Comparison of ENCODE assay signal across 9 cellular contexts in genomic region chrX:129984196-129984962, GRCh38. TPM values are rescaled to one million over a fixed set of nuclear protein-coding genes. Genes with fewer than 3 reads are reported as not detected.
A peak's percentile ranks its signal among the peaks of the same experiment; 100 is the strongest.
DNase-seq lines count a peak whose midpoint lies in the region; ATAC-seq and TF ChIP-seq lines count a peak whose summit lies in the region.
"Had no signal": no experiment of that assay in that cellular context is flagged by ENCODE, and none has a peak within 500 bp of the region (broad histone marks: within the 10 kb centered on the region; RNA-seq: fewer than 3 reads in every experiment).

No MANE protein-coding gene starts in this region.

- no peaks in the 10 kb centered on the region for H3K36me3 ChIP-seq in CD8-positive, alpha-beta T cell (ENCODE audit: insufficient read depth, low read length)
- H3K36me3 ChIP-seq: neutrophil had no signal

- peak in 4 of 7 experiments; percentile 32 to 59 (median 42) for DNase-seq in CD8-positive, alpha-beta T cell
- DNase-seq in activated T-cell treated with anti-CD3 and anti-CD28 coated beads for 48 hours (ENCODE audit: low read depth) (peak; percentile 9), germinal center (ENCODE audit: low spot score) (peak; percentile 41), progenitor cell of endocrine pancreas (ENCODE audit: low spot score, unreplicated experiment) (peak; percentile 37), KBM-7 (no peak)

- in situ Hi-C loops in KBM-7 (cut with MboI; ENCODE audit: low pct_unique_long_range_greater_than_20kb, low sequenced_read_pairs): no loop called here

- H3K27me3 ChIP-seq in CD8-positive, alpha-beta T cell (ENCODE audit: insufficient read depth, low read length): no peaks in the 10 kb centered on the region

- intact Hi-C loops in CD8-positive, alpha-beta T cell (cut with DNase I, micrococcal nuclease): loop anchor here in 1 of 2 experiments (5.0 to 10.0 kb wide), 4 partner anchors 128 to 283 kb away; partner anchors contain the start of genes ELF4, RAB33A, SASH3 and ZNF280C

- H3K4me3 Mint-ChIP-seq in CD8-positive, alpha-beta T cell: peak overlapping the region; percentile 82
- H3K4me3 Mint-ChIP-seq in IgD-negative memory B cell (peak overlapping the region; percentile 79 to 92 (median 84)), progenitor cell of endocrine pancreas (ENCODE audit: low read depth) (peak overlapping the region; percentile 78)

- H3K27me3 Mint-ChIP-seq in CD8-positive, alpha-beta T cell (ENCODE audit: low read depth): no peaks in the 10 kb centered on the region
- H3K27me3 Mint-ChIP-seq in IgD-negative memory B cell (no peaks in the 10 kb centered on the region), progenitor cell of endocrine pancreas (no peaks in the 10 kb centered on the region)

- TF ChIP-seq CTCF in CD8-positive, alpha-beta T cell (IDR thresholded peaks at IDR 0.05): no peak
- TF ChIP-seq CTCF in progenitor cell of endocrine pancreas (IDR thresholded peaks at IDR 0.05; ENCODE audit: unreplicated experiment): no peak

- no peak overlapping the region for H3K27ac ChIP-seq in CD8-positive, alpha-beta T cell (ENCODE audit: low read depth, low read length)
- H3K27ac ChIP-seq: neutrophil had no signal

- POLR2A ChIA-PET in CD8-positive, alpha-beta T cell (lab: Charles Lee): no interaction called here

- H3K9me3 Mint-ChIP-seq in CD8-positive, alpha-beta T cell: no peaks in the 10 kb centered on the region
- H3K9me3 Mint-ChIP-seq in IgD-negative memory B cell (no peaks in the 10 kb centered on the region), progenitor cell of endocrine pancreas (ENCODE audit: low read depth) (peaks cover 19% of the 10 kb centered on the region)

- peak overlapping the region; percentile 52 for H3K27ac Mint-ChIP-seq in CD8-positive, alpha-beta T cell
- H3K27ac Mint-ChIP-seq in IgD-negative memory B cell (peak overlapping the region; percentile 49 to 83 (median 50)), progenitor cell of endocrine pancreas (peak overlapping the region; percentile 3)

- H3K9me3 ChIP-seq in CD8-positive, alpha-beta T cell (ENCODE audit: low read length): no peaks in the 10 kb centered on the region
- H3K9me3 ChIP-seq: neutrophil had no signal

- H3K4me3 ChIP-seq in CD8-positive, alpha-beta T cell (ENCODE audit: low read depth, low read length): peak overlapping the region; percentile 48

- CTCF ChIA-PET in CD8-positive, alpha-beta T cell (lab: Charles Lee): interaction anchor here (1.5 kb wide), 1 partner anchor 51 kb away, joined by 3 read pairs; no protein-coding TSS in a partner anchor

- peaks cover 16% of the 10 kb centered on the region for H3K4me1 Mint-ChIP-seq in CD8-positive, alpha-beta T cell (ENCODE audit: low read depth)
- H3K4me1 Mint-ChIP-seq in IgD-negative memory B cell: peaks cover 6 to 9% (median 7%) of the 10 kb centered on the region in 3 donors
- H3K4me1 Mint-ChIP-seq in progenitor cell of endocrine pancreas (ENCODE audit: low read depth): peaks cover 7% of the 10 kb centered on the region

- peaks cover 2% of the 10 kb centered on the region for H3K36me3 Mint-ChIP-seq in CD8-positive, alpha-beta T cell
- H3K36me3 Mint-ChIP-seq in IgD-negative memory B cell: no peaks in the 10 kb centered on the region
- H3K36me3 Mint-ChIP-seq in progenitor cell of endocrine pancreas (ENCODE audit: insufficient read depth): peaks cover 5% of the 10 kb centered on the region

- ATAC-seq in CD8-positive, alpha-beta T cell: no peak
- ATAC-seq in GM19455 (IDR thresholded peaks at IDR 0.05; ENCODE audit: unreplicated experiment) (no peak), GM18909 (IDR thresholded peaks at IDR 0.05; ENCODE audit: poor library complexity, unreplicated experiment) (no peak)

- no peaks in the 10 kb centered on the region for H3K4me1 ChIP-seq in CD8-positive, alpha-beta T cell (ENCODE audit: insufficient read depth, low read length)

RNA-seq across cellular contexts. Expression of gene BCORL1, which starts 1.9 kb away (rescaled TPM):
- 1 to 10 TPM; 2.1 to 2.4 TPM for total RNA-seq in CD8-positive, alpha-beta T cell
- 3.2 TPM for polyA plus RNA-seq in IgD-negative memory B cell
- 38.0 and 40.9 TPM in 2 replicates for total RNA-seq in progenitor cell of endocrine pancreas

Comparison
In these comparisons a context has a peak if more than half of its experiments do, and no peak if none do; other contexts are left out.
1. RNA of gene BCORL1, which starts 1.9 kb away (total RNA-seq): 38.0 to 40.9 TPM in progenitor cell of endocrine pancreas; 2.1 to 2.4 TPM in CD8-positive, alpha-beta T cell; every median in the first group is over 10 times any median in the second.
2. Peak in every context shown above with its lines, with median percentiles within 50 percentile points of each other: H3K27ac Mint-ChIP-seq and H3K4me3 Mint-ChIP-seq.